Comparison of ENCODE assay signal across 9 cellular contexts in the genomic region with DNA sequence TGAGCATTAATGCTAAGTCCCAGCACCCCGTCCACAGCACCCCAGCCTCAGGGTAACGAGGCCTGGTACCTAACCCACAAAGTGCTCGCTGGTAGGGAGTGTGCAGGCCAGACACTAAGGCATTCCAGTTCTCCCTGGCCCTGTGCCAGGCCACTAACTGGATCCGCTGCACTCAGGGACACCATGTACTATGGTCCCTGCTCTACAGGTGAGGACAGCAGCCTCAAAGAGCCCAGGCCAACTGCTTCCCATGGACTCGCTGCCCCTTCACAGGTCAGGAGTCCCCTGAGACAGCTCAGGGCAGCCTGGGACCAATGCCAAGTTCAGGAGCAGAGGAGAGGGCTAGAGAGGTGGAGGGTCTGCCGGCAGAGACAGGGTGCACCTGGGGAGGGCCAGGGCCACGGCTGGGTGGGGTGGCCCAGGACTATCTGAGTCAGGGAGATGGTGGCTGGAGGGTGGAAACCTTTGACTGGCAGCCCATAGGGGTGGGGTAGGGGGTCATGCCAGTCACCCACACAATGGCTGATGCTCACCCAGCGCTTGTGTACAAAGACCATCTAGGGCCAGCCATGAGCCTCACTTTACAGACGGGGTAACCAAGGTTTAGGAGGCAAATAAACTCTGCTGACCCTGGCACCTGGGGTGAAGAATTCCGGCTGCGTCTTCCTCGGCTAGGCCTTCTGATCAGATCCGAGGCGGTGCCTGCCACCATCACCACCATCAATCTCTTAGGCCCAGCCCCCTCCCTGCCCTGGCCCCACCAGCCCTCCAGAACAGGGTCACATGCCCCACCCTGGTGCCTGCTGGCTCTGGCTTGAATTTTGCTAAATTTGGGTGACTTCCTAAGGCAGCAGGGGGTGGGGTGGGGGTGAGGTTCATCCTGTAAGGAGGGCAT. TPM values are rescaled to one million over a fixed set of nuclear protein-coding genes. Genes with fewer than 3 reads are reported as not detected.
A peak's percentile ranks its signal among the peaks of the same experiment; 100 is the strongest.
DNase-seq lines count a peak whose midpoint lies in the region; ATAC-seq, FAIRE-seq and TF ChIP-seq lines count a peak whose summit lies in the region.
"Had no signal": no experiment of that assay in that cellular context is flagged by ENCODE, and none has a peak within 500 bp of the region (broad histone marks: within the 10 kb centered on the region; RNA-seq: fewer than 3 reads in every experiment).

No MANE protein-coding gene starts in this region.

- no peaks in the 10 kb centered on the region for H3K36me3 Mint-ChIP-seq in activated CD8-positive, alpha-beta T cell treated with anti-CD3 and anti-CD28 coated beads, Interleukin-2, amount 10 ng/mL, durations not matched to agents 7 days and 5 days (ENCODE audit: low read depth)

- H3K27me3 ChIP-seq in left lung, result no peaks in the 10 kb centered on the region
- peaks cover 0 to 2% of the 10 kb centered on the region in 2 donors for H3K27me3 ChIP-seq in small intestine (ENCODE audit: control insufficient read depth in 2 of 2, insufficient read depth in 2 of 2, low read length in 2 of 2)

- H3K27ac ChIP-seq in cingulate gyrus (ENCODE audit: low read depth, low read length) (peak overlapping the region; percentile 72), left lung (peak overlapping the region; percentile 13 to 65), small intestine (ENCODE audit: low read depth in 1 of 2, low read length in 1 of 2) (peak overlapping the region in 1 of 2 donors; percentile 52)

- H3K4me1 ChIP-seq in left lung (peaks cover 22 to 97% of the 10 kb centered on the region in 2 donors), small intestine (ENCODE audit: control insufficient read depth in 2 of 2, insufficient read depth in 1 of 2, low read depth in 1 of 2, low read length in 1 of 2) (no peaks in the 10 kb centered on the region)

- peak; percentile 2 for ATAC-seq in left lung
- ATAC-seq in activated CD8-positive, alpha-beta T cell treated with anti-CD3 and anti-CD28 coated beads, Interleukin-2, amount 10 ng/mL, durations not matched to agents 7 days and 5 days, result no peak
- ATAC-seq: T-helper 17 cell had no signal

- no peak overlapping the region for H3K4me3 Mint-ChIP-seq in activated CD8-positive, alpha-beta T cell treated with anti-CD3 and anti-CD28 coated beads, Interleukin-2, amount 10 ng/mL, durations not matched to agents 7 days and 5 days
- H3K4me3 Mint-ChIP-seq: T-helper 17 cell had no signal

- POLR2A ChIA-PET in activated CD8-positive, alpha-beta T cell treated with anti-CD3 and anti-CD28 coated beads, Interleukin-2, amount 10 ng/mL, durations not matched to agents 7 days and 5 days (lab: Charles Lee), result no interaction called here

- H3K4me3 ChIP-seq in left lung (peak overlapping the region; percentile 22 to 45), small intestine (ENCODE audit: low read depth in 1 of 2, low read length in 2 of 2) (no peak overlapping the region)

- H3K9me3 ChIP-seq in left lung, result no peaks in the 10 kb centered on the region
- H3K9me3 ChIP-seq in small intestine (ENCODE audit: control insufficient read depth, low read depth), result no peaks in the 10 kb centered on the region

- no peak for TF ChIP-seq CTCF in left lung (IDR thresholded peaks at IDR 0.05)
- TF ChIP-seq CTCF in GM13976 (IDR thresholded peaks at IDR 0.05; ENCODE audit: borderline replicate concordance, control extremely low read depth, extremely low read depth, insufficient read depth, missing control alignments), result no peak

- peaks cover 21% of the 10 kb centered on the region for H3K27me3 Mint-ChIP-seq in activated CD8-positive, alpha-beta T cell treated with anti-CD3 and anti-CD28 coated beads, Interleukin-2, amount 10 ng/mL, durations not matched to agents 7 days and 5 days (ENCODE audit: low read depth)

- in situ Hi-C loops in GM13976 (cut with MboI; ENCODE audit: low sequenced_read_pairs, unreplicated experiment), result no loop called here

- WGBS in small intestine, 3 donors, result 34 to 44% (median 41%) methylated on average over 14 of the region's 14 CpGs

- no peak for FAIRE-seq in small intestine (lab: Jason Lieb, UNC)

- intact Hi-C loops in left lung (cut with DNase I), result no loop called here

- H3K36me3 ChIP-seq in left lung (no peaks in the 10 kb centered on the region), small intestine (ENCODE audit: control insufficient read depth in 2 of 2, insufficient read depth in 2 of 2, low read length in 2 of 2) (no peaks in the 10 kb centered on the region)

- CTCF ChIA-PET in activated CD8-positive, alpha-beta T cell treated with anti-CD3 and anti-CD28 coated beads, Interleukin-2, amount 10 ng/mL, durations not matched to agents 7 days and 5 days (lab: Charles Lee), result no interaction called here

- DNase-seq in HT-29 (ENCODE audit: low spot score), result peak; percentile 58
- peak in 1 of 2 donors; percentile 66 for DNase-seq in left lung
- DNase-seq in small intestine, result peak; percentile 71
- no peak for DNase-seq in NCI-H82 (lab: John Stamatoyannopoulos, UW)
- DNase-seq in activated CD8-positive, alpha-beta T cell treated with anti-CD3 and anti-CD28 coated beads, Interleukin-2, amount 10 ng/mL, durations not matched to agents 7 days and 5 days, result no peak
- no peak for DNase-seq in GM13976 (ENCODE audit: low spot score)
- no peak for DNase-seq in NCI-H1048 (lab: John Stamatoyannopoulos, UW)

- H3K27ac Mint-ChIP-seq in activated CD8-positive, alpha-beta T cell treated with anti-CD3 and anti-CD28 coated beads, Interleukin-2, amount 10 ng/mL, durations not matched to agents 7 days and 5 days, result no peak overlapping the region
- H3K27ac Mint-ChIP-seq: T-helper 17 cell had no signal

- H3K4me1 Mint-ChIP-seq in activated CD8-positive, alpha-beta T cell treated with anti-CD3 and anti-CD28 coated beads, Interleukin-2, amount 10 ng/mL, durations not matched to agents 7 days and 5 days (ENCODE audit: low read depth), result peaks cover 20% of the 10 kb centered on the region

- no peaks in the 10 kb centered on the region for H3K9me3 Mint-ChIP-seq in activated CD8-positive, alpha-beta T cell treated with anti-CD3 and anti-CD28 coated beads, Interleukin-2, amount 10 ng/mL, durations not matched to agents 7 days and 5 days (ENCODE audit: insufficient read depth)

RNA-seq across cellular contexts. Expression of a gene that starts 5.6 kb away (rescaled TPM):
- total RNA-seq in HT-29 (2014; rRNA removed; shearing (Covaris generic)), result 93.1 and 106 TPM in 2 replicates
- total RNA-seq in left lung, result 10 to 100 TPM; 34.5 to 39.6 TPM
- 10 to 100 TPM in 1 of 3 donors, 1 to 10 TPM in 2; 1.6 to 12.9 (median 3.0) TPM for polyA plus RNA-seq in small intestine
- 10 to 100 TPM; 10.1 to 11.0 TPM for total RNA-seq in activated CD8-positive, alpha-beta T cell treated with anti-CD3 and anti-CD28 coated beads, Interleukin-2, amount 10 ng/mL, durations not matched to agents 7 days and 5 days

RNA-seq across cellular contexts. Expression of a gene that starts 59.1 kb away (rescaled TPM):
- total RNA-seq in HT-29 (2014; rRNA removed; shearing (Covaris generic)), result not detected in 2 replicates
- not detected for total RNA-seq in left lung
- not detected for polyA plus RNA-seq in small intestine
- total RNA-seq in activated CD8-positive, alpha-beta T cell treated with anti-CD3 and anti-CD28 coated beads, Interleukin-2, amount 10 ng/mL, durations not matched to agents 7 days and 5 days, result not detected
- total RNA-seq: T-helper 17 cell had no signal

Comparison
In these comparisons a context has a peak if more than half of its experiments do, and no peak if none do; other contexts are left out.
1. DNase-seq: peak in HT-29 (single experiment) and small intestine (single experiment); none in NCI-H82 (single experiment), activated CD8-positive, alpha-beta T cell treated with anti-CD3 and anti-CD28 coated beads, Interleukin-2, amount 10 ng/mL, durations not matched to agents 7 days and 5 days (single experiment), GM13976 (single experiment) and NCI-H1048 (single experiment).
2. H3K4me3 ChIP-seq: peak in left lung (2 of 2); none in small intestine (0 of 2).